Comparison of ENCODE assay signal across 9 cellular contexts in the genomic region with DNA sequence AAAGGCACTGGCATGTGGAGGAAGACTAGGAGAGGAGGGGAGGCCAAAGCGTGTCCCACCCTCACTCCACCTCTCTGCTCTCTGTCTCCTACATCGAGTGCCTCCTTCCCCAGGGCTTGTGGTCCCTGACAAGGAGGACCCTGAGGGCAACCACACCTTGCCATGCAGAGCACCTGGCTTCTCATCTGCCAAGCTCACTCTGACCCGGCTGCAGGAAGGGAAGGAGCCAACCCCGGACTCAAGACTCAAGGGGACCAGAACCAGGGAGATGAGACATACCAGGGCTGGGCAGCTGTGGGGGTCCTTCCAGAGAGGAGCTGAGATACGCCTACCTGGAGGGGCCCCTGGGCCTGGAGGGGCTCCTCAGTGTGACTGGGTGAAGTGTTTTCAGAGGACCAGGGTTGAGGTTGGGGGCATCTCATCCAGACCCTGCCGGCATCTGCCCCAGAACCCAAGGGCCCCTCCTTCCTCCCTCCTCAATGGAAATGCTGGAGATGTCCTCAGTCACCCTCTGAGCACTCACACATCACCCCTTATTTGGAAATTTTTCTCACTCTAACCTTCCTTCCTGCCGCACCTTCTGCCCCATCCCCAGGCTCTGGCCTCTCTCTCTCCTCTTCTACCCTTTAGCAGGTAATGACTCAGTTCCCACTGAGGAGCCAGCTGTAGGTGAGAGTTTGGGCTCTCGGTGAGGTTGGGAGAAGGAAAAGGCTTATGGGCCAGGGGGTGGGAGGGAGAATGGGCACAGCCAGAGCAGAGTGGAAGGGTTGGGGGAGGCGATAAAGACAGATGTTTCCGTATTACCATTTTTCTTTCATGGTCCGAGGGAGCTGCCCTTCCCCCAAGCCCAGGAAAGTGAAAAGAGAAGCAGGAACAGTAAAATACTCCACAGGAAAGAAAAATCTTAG. TPM values are rescaled to one million over a fixed set of nuclear protein-coding genes. Genes with fewer than 3 reads are reported as not detected.
DNase-seq lines count a peak whose midpoint lies in the region; ATAC-seq and TF ChIP-seq lines count a peak whose summit lies in the region.
"Had no signal": no experiment of that assay in that cellular context is flagged by ENCODE, and none has a peak within 500 bp of the region (broad histone marks: within the 10 kb centered on the region; RNA-seq: fewer than 3 reads in every experiment).

No MANE protein-coding gene starts in this region.

- peak overlapping the region; percentile 73 to 75 for H3K27ac ChIP-seq in right atrium auricular region
- peak overlapping the region; percentile 96 for H3K27ac ChIP-seq in liver (ENCODE audit: low read depth in 1 of 2, low read length in 2 of 2)
- peak overlapping the region; percentile 83 to 94 for H3K27ac ChIP-seq in uterus
- H3K27ac ChIP-seq: cardiac muscle cell had no signal

- peak overlapping the region in 1 of 2 donors; percentile 33 for H3K9ac ChIP-seq in liver (ENCODE audit: low read depth in 1 of 2, low read length in 2 of 2)

- intact Hi-C loops in cardiac septum (cut with DNase I): no loop called here
- intact Hi-C loops in activated CD4-positive, alpha-beta T cell treated with anti-CD3 and anti-CD28 coated beads, Interleukin-2, amount 10 ng/mL, durations not matched to agents 24 days and 14 days (cut with micrococcal nuclease): loop anchor here (1.0 kb wide), 1 partner anchor 70 kb away; the partner anchor contains the start of gene HLA-C
- intact Hi-C loops in uterus (cut with DNase I; ENCODE audit: low total_unique reads): no loop called here

- H3K4me3 Mint-ChIP-seq in activated CD4-positive, alpha-beta T cell treated with anti-CD3 and anti-CD28 coated beads, Interleukin-2, amount 10 ng/mL, durations not matched to agents 24 days and 14 days: peak overlapping the region; percentile 93

- TF ChIP-seq POLR2A in uterus (IDR thresholded peaks at IDR 0.05): no peak

- 63% methylated on average over 11 of the region's 11 CpGs for WGBS in liver

- H3K4me3 ChIP-seq in right atrium auricular region (no peak overlapping the region), liver (ENCODE audit: low read depth in 1 of 3, low read length in 3 of 3) (no peak overlapping the region), uterus (no peak overlapping the region)
- H3K4me3 ChIP-seq: cardiac muscle cell had no signal

- H3K9me3 ChIP-seq in right atrium auricular region (peaks cover 0 to 9% of the 10 kb centered on the region in 2 donors), liver (ENCODE audit: control insufficient read depth in 4 of 4, low read length in 3 of 4) (no peaks in the 10 kb centered on the region), uterus (no peaks in the 10 kb centered on the region)

- ATAC-seq in GM18873 (IDR thresholded peaks at IDR 0.05; ENCODE audit: low FRiP score, unreplicated experiment): no peak
- ATAC-seq in GM21423 (IDR thresholded peaks at IDR 0.05; ENCODE audit: unreplicated experiment): no peak
- no peak for ATAC-seq in GM18520 (IDR thresholded peaks at IDR 0.05; ENCODE audit: unreplicated experiment)

- peaks cover 25% of the 10 kb centered on the region for H3K36me3 Mint-ChIP-seq in activated CD4-positive, alpha-beta T cell treated with anti-CD3 and anti-CD28 coated beads, Interleukin-2, amount 10 ng/mL, durations not matched to agents 24 days and 14 days (ENCODE audit: low read depth)

- H3K27me3 Mint-ChIP-seq in activated CD4-positive, alpha-beta T cell treated with anti-CD3 and anti-CD28 coated beads, Interleukin-2, amount 10 ng/mL, durations not matched to agents 24 days and 14 days: no peaks in the 10 kb centered on the region

- no peak for TF ChIP-seq CTCF in right atrium auricular region (IDR thresholded peaks at IDR 0.05)
- no peak for TF ChIP-seq CTCF in liver (IDR thresholded peaks at IDR 0.05; ENCODE audit: low read depth, low read length, missing input control)
- no peak for TF ChIP-seq CTCF in uterus (IDR thresholded peaks at IDR 0.05)

- H3K4me1 ChIP-seq in right atrium auricular region: peaks cover 0 to 30% of the 10 kb centered on the region in 2 donors
- H3K4me1 ChIP-seq in liver (ENCODE audit: control insufficient read depth in 4 of 4, insufficient read depth in 4 of 4, low read length in 3 of 4): peaks cover 2 to 25% (median 8%) of the 10 kb centered on the region in 4 donors
- peaks cover 6% of the 10 kb centered on the region in 2 donors for H3K4me1 ChIP-seq in uterus

- no peaks in the 10 kb centered on the region for H3K9me3 Mint-ChIP-seq in activated CD4-positive, alpha-beta T cell treated with anti-CD3 and anti-CD28 coated beads, Interleukin-2, amount 10 ng/mL, durations not matched to agents 24 days and 14 days

- DNase-seq in right atrium auricular region (ENCODE audit: low spot score) (no peak), cardiac septum (ENCODE audit: low spot score) (no peak), uterus (no peak)
- DNase-seq in activated CD4-positive, alpha-beta T cell treated with anti-CD3 and anti-CD28 coated beads, Interleukin-2, amount 10 ng/mL, durations not matched to agents 24 days and 14 days: peak; percentile 68

- peaks cover 52% of the 10 kb centered on the region for H3K4me1 Mint-ChIP-seq in activated CD4-positive, alpha-beta T cell treated with anti-CD3 and anti-CD28 coated beads, Interleukin-2, amount 10 ng/mL, durations not matched to agents 24 days and 14 days

- H3K27me3 ChIP-seq in right atrium auricular region: no peaks in the 10 kb centered on the region
- no peaks in the 10 kb centered on the region for H3K27me3 ChIP-seq in liver (ENCODE audit: control insufficient read depth in 4 of 4, insufficient read depth in 4 of 4, low read length in 3 of 4)
- no peaks in the 10 kb centered on the region for H3K27me3 ChIP-seq in uterus
- H3K27me3 ChIP-seq: cardiac muscle cell had no signal

- H3K27ac Mint-ChIP-seq in activated CD4-positive, alpha-beta T cell treated with anti-CD3 and anti-CD28 coated beads, Interleukin-2, amount 10 ng/mL, durations not matched to agents 24 days and 14 days: peak overlapping the region; percentile 98

- no peak for TF ChIP-seq RAD21 in liver (IDR thresholded peaks at IDR 0.05)

- H3K36me3 ChIP-seq in right atrium auricular region: no peaks in the 10 kb centered on the region
- H3K36me3 ChIP-seq in liver (ENCODE audit: control insufficient read depth in 4 of 4, insufficient read depth in 3 of 4, low read depth in 1 of 4, low read length in 3 of 4): peaks cover 0 to 1% (median 0%) of the 10 kb centered on the region in 4 donors
- no peaks in the 10 kb centered on the region for H3K36me3 ChIP-seq in uterus
- H3K36me3 ChIP-seq: cardiac muscle cell had no signal

TF ChIP-seq in liver, 16 proteins besides CTCF, POLR2A, EP300 and RAD21:
- no peak for TF ChIP-seq FOXA2 (IDR thresholded peaks at IDR 0.05)

RNA-seq across cellular contexts. Expression of gene POU5F1, which starts 32.0 kb away (rescaled TPM):
- not detected for total RNA-seq in right atrium auricular region
- 1.0 TPM for total RNA-seq in cardiac septum
- total RNA-seq in activated CD4-positive, alpha-beta T cell treated with anti-CD3 and anti-CD28 coated beads, Interleukin-2, amount 10 ng/mL, durations not matched to agents 24 days and 14 days: not detected in 2 replicates
- 1 to 10 TPM in 1 of 2 donors, not detected in 1; 3.2 TPM for total RNA-seq in liver
- polyA plus RNA-seq in liver: under 1 TPM in 1 of 2 donors, not detected in 1; 0.32 TPM
- 1 to 10 TPM in 2 of 4 donors, under 1 TPM in 1, not detected in 1; 0.67 to 2.8 (median 1.8) TPM for total RNA-seq in uterus
- polyA plus RNA-seq: cardiac muscle cell had no signal

RNA-seq across cellular contexts. Expression of gene TCF19, which starts 44.1 kb away (rescaled TPM):
- 1 to 10 TPM; 1.5 to 1.6 TPM for total RNA-seq in right atrium auricular region
- total RNA-seq in cardiac septum: 2.4 TPM
- total RNA-seq in activated CD4-positive, alpha-beta T cell treated with anti-CD3 and anti-CD28 coated beads, Interleukin-2, amount 10 ng/mL, durations not matched to agents 24 days and 14 days: 79.5 and 82.6 TPM in 2 replicates
- 10 to 100 TPM in 1 of 2 donors, under 1 TPM in 1; 0.67 to 16.8 TPM for total RNA-seq in liver
- 1 to 10 TPM in 1 of 2 donors, under 1 TPM in 1; 0.63 to 3.4 TPM for polyA plus RNA-seq in liver
- total RNA-seq in uterus: 10 to 100 TPM in 3 of 4 donors, 1 to 10 TPM in 1; 3.6 to 22.3 (median 12.6) TPM

RNA-seq across cellular contexts. Expression of gene CCHCR1, which starts 44.9 kb away (rescaled TPM):
- total RNA-seq in right atrium auricular region: 1 to 10 TPM; 7.6 to 9.1 TPM
- total RNA-seq in cardiac septum: 11.1 TPM
- 51.5 and 52.7 TPM in 2 replicates for total RNA-seq in activated CD4-positive, alpha-beta T cell treated with anti-CD3 and anti-CD28 coated beads, Interleukin-2, amount 10 ng/mL, durations not matched to agents 24 days and 14 days
- total RNA-seq in liver: 1 to 10 TPM; 6.9 to 9.9 TPM
- polyA plus RNA-seq in liver: 1 to 10 TPM; 3.1 to 5.6 TPM
- total RNA-seq in uterus: 10 to 100 TPM in 2 of 4 donors, 1 to 10 TPM in 1, under 1 TPM in 1; 0.59 to 28.1 (median 12.5) TPM
